8 cellular contexts compared by ENCODE assay signal in genomic region chr12:26340649-26341048, GRCh38.
A peak's percentile ranks its signal among the peaks of the same experiment; 100 is the strongest.
DNase-seq lines count a peak whose midpoint lies in the region; ATAC-seq and FAIRE-seq lines count a peak whose summit lies in the region.
"Had no signal": no experiment of that assay in that cellular context is flagged by ENCODE, and none has a peak within 500 bp of the region (broad histone marks: within the 10 kb centered on the region; RNA-seq: fewer than 3 reads in every experiment).

No MANE protein-coding gene starts in this region.

- no peak overlapping the region for H3K27ac Mint-ChIP-seq in activated naive CD8-positive, alpha-beta T cell treated with anti-CD3 and anti-CD28 coated beads, Interleukin-2, amount 50 U/mL, for 24 hours
- no peak overlapping the region for H3K27ac Mint-ChIP-seq in activated CD4-positive, alpha-beta T cell treated with anti-CD3 and anti-CD28 coated beads for 36 hours

- DNase-seq in GM19239 (ENCODE audit: insufficient read length, low spot score) (no peak), superior temporal gyrus (ENCODE audit: extremely low spot score) (peak; percentile 49), NCI-H1436 (lab: John Stamatoyannopoulos, UW) (no peak)
- no peak for DNase-seq in activated naive CD8-positive, alpha-beta T cell treated with anti-CD3 and anti-CD28 coated beads, Interleukin-2, amount 50 U/mL, for 24 hours
- DNase-seq in activated CD4-positive, alpha-beta T cell treated with anti-CD3 and anti-CD28 coated beads for 36 hours = no peak
- DNase-seq: retina had no signal

- no peaks in the 10 kb centered on the region for H3K27me3 Mint-ChIP-seq in activated naive CD8-positive, alpha-beta T cell treated with anti-CD3 and anti-CD28 coated beads, Interleukin-2, amount 50 U/mL, for 24 hours
- no peaks in the 10 kb centered on the region for H3K27me3 Mint-ChIP-seq in activated CD4-positive, alpha-beta T cell treated with anti-CD3 and anti-CD28 coated beads for 36 hours

- CTCF ChIA-PET in activated CD4-positive, alpha-beta T cell treated with anti-CD3 and anti-CD28 coated beads for 36 hours (lab: Charles Lee) = no interaction called here

- FAIRE-seq in GM19239 (lab: Jason Lieb, UNC) = peak; percentile 76

- POLR2A ChIA-PET in activated CD4-positive, alpha-beta T cell treated with anti-CD3 and anti-CD28 coated beads for 36 hours (lab: Charles Lee) = no interaction called here

- peaks cover 41% of the 10 kb centered on the region for H3K36me3 Mint-ChIP-seq in activated naive CD8-positive, alpha-beta T cell treated with anti-CD3 and anti-CD28 coated beads, Interleukin-2, amount 50 U/mL, for 24 hours (ENCODE audit: low read depth)
- peaks cover 33% of the 10 kb centered on the region for H3K36me3 Mint-ChIP-seq in activated CD4-positive, alpha-beta T cell treated with anti-CD3 and anti-CD28 coated beads for 36 hours (ENCODE audit: low read depth)

- H3K9me3 Mint-ChIP-seq in activated naive CD8-positive, alpha-beta T cell treated with anti-CD3 and anti-CD28 coated beads, Interleukin-2, amount 50 U/mL, for 24 hours = no peaks in the 10 kb centered on the region
- no peaks in the 10 kb centered on the region for H3K9me3 Mint-ChIP-seq in activated CD4-positive, alpha-beta T cell treated with anti-CD3 and anti-CD28 coated beads for 36 hours (ENCODE audit: low read depth)

- ATAC-seq in HG03196 (IDR thresholded peaks at IDR 0.05; ENCODE audit: unreplicated experiment) (peak; percentile 53), GM19035 (IDR thresholded peaks at IDR 0.05; ENCODE audit: unreplicated experiment) (no peak)
- ATAC-seq in activated naive CD8-positive, alpha-beta T cell treated with anti-CD3 and anti-CD28 coated beads, Interleukin-2, amount 50 U/mL, for 24 hours = peak; percentile 58
- ATAC-seq in activated CD4-positive, alpha-beta T cell treated with anti-CD3 and anti-CD28 coated beads for 36 hours = no peak

- H3K4me3 Mint-ChIP-seq in activated naive CD8-positive, alpha-beta T cell treated with anti-CD3 and anti-CD28 coated beads, Interleukin-2, amount 50 U/mL, for 24 hours = no peak overlapping the region
- H3K4me3 Mint-ChIP-seq in activated CD4-positive, alpha-beta T cell treated with anti-CD3 and anti-CD28 coated beads for 36 hours = no peak overlapping the region

- intact Hi-C loops in activated CD4-positive, alpha-beta T cell treated with anti-CD3 and anti-CD28 coated beads for 36 hours (cut with DNase I, micrococcal nuclease) = no loop called here

- peaks cover 16% of the 10 kb centered on the region for H3K4me1 Mint-ChIP-seq in activated naive CD8-positive, alpha-beta T cell treated with anti-CD3 and anti-CD28 coated beads, Interleukin-2, amount 50 U/mL, for 24 hours
- H3K4me1 Mint-ChIP-seq in activated CD4-positive, alpha-beta T cell treated with anti-CD3 and anti-CD28 coated beads for 36 hours = no peaks in the 10 kb centered on the region

Comparison
In these comparisons a context has a peak if more than half of its experiments do, and no peak if none do; other contexts are left out.
1. ATAC-seq: peak in HG03196 (single experiment) and activated naive CD8-positive, alpha-beta T cell treated with anti-CD3 and anti-CD28 coated beads, Interleukin-2, amount 50 U/mL, for 24 hours (single experiment); none in GM19035 (single experiment) and activated CD4-positive, alpha-beta T cell treated with anti-CD3 and anti-CD28 coated beads for 36 hours (single experiment).